ENCODE assay signal across 1 cellular context in genomic region chr2:27148801-27149439, GRCh38.
TF ChIP-seq lines count a peak whose summit lies in the region.

Gene TCF23, plus strand, starts transcription at chr2:27149004. Its CDS starts 130 bp downstream, at chr2:27149134.

TF ChIP-seq in H1, 55 proteins besides CTCF, POLR2A, EP300 and RAD21 (continued from another document):
- TF ChIP-seq, protein P1, sequence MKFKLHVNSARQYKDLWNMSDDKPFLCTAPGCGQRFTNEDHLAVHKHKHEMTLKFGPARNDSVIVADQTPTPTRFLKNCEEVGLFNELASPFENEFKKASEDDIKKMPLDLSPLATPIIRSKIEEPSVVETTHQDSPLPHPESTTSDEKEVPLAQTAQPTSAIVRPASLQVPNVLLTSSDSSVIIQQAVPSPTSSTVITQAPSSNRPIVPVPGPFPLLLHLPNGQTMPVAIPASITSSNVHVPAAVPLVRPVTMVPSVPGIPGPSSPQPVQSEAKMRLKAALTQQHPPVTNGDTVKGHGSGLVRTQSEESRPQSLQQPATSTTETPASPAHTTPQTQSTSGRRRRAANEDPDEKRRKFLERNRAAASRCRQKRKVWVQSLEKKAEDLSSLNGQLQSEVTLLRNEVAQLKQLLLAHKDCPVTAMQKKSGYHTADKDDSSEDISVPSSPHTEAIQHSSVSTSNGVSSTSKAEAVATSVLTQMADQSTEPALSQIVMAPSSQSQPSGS (IDR thresholded peaks at IDR 0.05; ENCODE audit: low read length) = no peak
